ENCODE assay signal across 7 cellular contexts in genomic region chr14:78697341-78697740, GRCh38.
DNase-seq lines count a peak whose midpoint lies in the region; ATAC-seq, FAIRE-seq and TF ChIP-seq lines count a peak whose summit lies in the region.

No MANE protein-coding gene starts in this region.

- no peak overlapping the region for H3K4me3 ChIP-seq in effector memory CD4-positive, alpha-beta T cell (ENCODE audit: insufficient read depth, low read depth, low read length, poor library complexity, severe bottlenecking)

- no peak for TF ChIP-seq POLR2A in GM12891 (IDR thresholded peaks at IDR 0.05; ENCODE audit: low read depth, low read length)

- DNase-seq in GM12891 (ENCODE audit: insufficient read length, low spot score) (peak; percentile 2), NCI-H2081 treated with DMSO at 0.1 percent for 48 hours (lab: John Stamatoyannopoulos, UW) (peak; percentile 7), pons (ENCODE audit: low spot score) (peak; percentile 9), hypothalamus (lab: John Stamatoyannopoulos, UW) (no peak)
- no peak for DNase-seq in effector memory CD4-positive, alpha-beta T cell

- ATAC-seq in HG02870 (IDR thresholded peaks at IDR 0.05; ENCODE audit: unreplicated experiment): no peak

- FAIRE-seq in GM12891 (lab: Jason Lieb, UNC) (no peak), colon (lab: Jason Lieb, UNC) (peak; percentile 75)

- H3K27ac ChIP-seq in effector memory CD4-positive, alpha-beta T cell (ENCODE audit: insufficient read depth, low read length, poor library complexity, severe bottlenecking): no peak overlapping the region

- no peaks in the 10 kb centered on the region for H3K4me1 ChIP-seq in effector memory CD4-positive, alpha-beta T cell (ENCODE audit: control insufficient read depth, insufficient read depth, low read length, poor library complexity, severe bottlenecking)

- no peaks in the 10 kb centered on the region for H3K36me3 ChIP-seq in effector memory CD4-positive, alpha-beta T cell (ENCODE audit: control insufficient read depth, insufficient read depth, low read length)

- H3K9me3 ChIP-seq in effector memory CD4-positive, alpha-beta T cell (ENCODE audit: control insufficient read depth, low read length): no peaks in the 10 kb centered on the region

- H3K27me3 ChIP-seq in effector memory CD4-positive, alpha-beta T cell (replicated peaks; ENCODE audit: control insufficient read depth, insufficient read depth, low read length, poor library complexity, severe bottlenecking): no peaks in the 10 kb centered on the region

TF ChIP-seq in GM12891, 5 proteins besides CTCF, POLR2A, EP300 and RAD21:
- TF ChIP-seq PAX5 (IDR thresholded peaks at IDR 0.05; ENCODE audit: insufficient read depth, low read length, severe bottlenecking) (no peak), POU2F2 (IDR thresholded peaks at IDR 0.05; ENCODE audit: low read depth, low read length) (no peak), TAF1 (IDR thresholded peaks at IDR 0.05; ENCODE audit: low read depth, low read length) (no peak), POLR2AphosphoS5 (IDR thresholded peaks at IDR 0.05; ENCODE audit: low read depth, low read length) (no peak), SPI1 (IDR thresholded peaks at IDR 0.05; ENCODE audit: low read depth, low read length) (no peak)

Comparison
In these comparisons a context has a peak if more than half of its experiments do, and no peak if none do; other contexts are left out.
1. DNase-seq: peak in GM12891 (single experiment), NCI-H2081 treated with DMSO at 0.1 percent for 48 hours (single experiment) and pons (single experiment); none in hypothalamus (0 of 51) and effector memory CD4-positive, alpha-beta T cell (0 of 3).